Comparison of ENCODE assay signal across 12 cellular contexts in genomic region chr22:30270841-30271240, GRCh38. TPM values are rescaled to one million over a fixed set of nuclear protein-coding genes. Genes with fewer than 3 reads are reported as not detected.
DNase-seq lines count a peak whose midpoint lies in the region; ATAC-seq and TF ChIP-seq lines count a peak whose summit lies in the region.
"Had no signal": no experiment of that assay in that cellular context is flagged by ENCODE, and none has a peak within 500 bp of the region (broad histone marks: within the 10 kb centered on the region; RNA-seq: fewer than 3 reads in every experiment).

No MANE protein-coding gene starts in this region.

- no peaks in the 10 kb centered on the region for H3K27me3 ChIP-seq in upper lobe of right lung

- peaks cover 72% of the 10 kb centered on the region for H3K36me3 Mint-ChIP-seq in T-helper 2 cell treated with Interferon-gamma antibody and Interleukin-4, amounts not matched to agents 5 μg/mL and 100 μg/mL, for 36 hours (ENCODE audit: low read depth)

- H3K4me3 Mint-ChIP-seq in T-helper 2 cell treated with Interferon-gamma antibody and Interleukin-4, amounts not matched to agents 5 μg/mL and 100 μg/mL, for 36 hours = no peak overlapping the region

- H3K4me1 ChIP-seq in upper lobe of right lung = no peaks in the 10 kb centered on the region

- H3K9me3 ChIP-seq in upper lobe of right lung = no peaks in the 10 kb centered on the region

- H3K27ac Mint-ChIP-seq in T-helper 2 cell treated with Interferon-gamma antibody and Interleukin-4, amounts not matched to agents 5 μg/mL and 100 μg/mL, for 36 hours = peak overlapping the region; percentile 52

- ATAC-seq in upper lobe of right lung (peak; percentile 77), GM21360 (IDR thresholded peaks at IDR 0.05; ENCODE audit: unreplicated experiment) (no peak)

- no peaks in the 10 kb centered on the region for H3K27me3 Mint-ChIP-seq in T-helper 2 cell treated with Interferon-gamma antibody and Interleukin-4, amounts not matched to agents 5 μg/mL and 100 μg/mL, for 36 hours (ENCODE audit: low read depth)

- peaks cover 59% of the 10 kb centered on the region for H3K4me1 Mint-ChIP-seq in T-helper 2 cell treated with Interferon-gamma antibody and Interleukin-4, amounts not matched to agents 5 μg/mL and 100 μg/mL, for 36 hours (ENCODE audit: low read depth)

- H3K36me3 ChIP-seq in upper lobe of right lung = no peaks in the 10 kb centered on the region

- H3K4me3 ChIP-seq in upper lobe of right lung = no peak overlapping the region

- no peak overlapping the region for H3K27ac ChIP-seq in upper lobe of right lung

- no peak for DNase-seq in T-helper 2 cell treated with Interferon-gamma antibody and Interleukin-4, amounts not matched to agents 5 μg/mL and 100 μg/mL, for 36 hours (ENCODE audit: low spot score)
- DNase-seq in T-helper 2 cell (no peak), dermis microvascular lymphatic vessel endothelial cell (ENCODE audit: low read depth in 2 of 2) (peak; percentile 82 to 85), lung microvascular endothelial cell (ENCODE audit: low read depth in 2 of 2) (peak; percentile 92 to 93), upper lobe of right lung (peak; percentile 90), amniotic stem cell (lab: John Stamatoyannopoulos, UW) (no peak)
- no peak for DNase-seq in activated naive CD4-positive, alpha-beta T cell treated with anti-CD3 and anti-CD28 coated beads, Interleukin-2, amount 50 U/mL, for 16 hours
- DNase-seq: activated effector memory CD4-positive, alpha-beta T cell treated with Interleukin-2 at 50 U/mL for 16 hours; NCI-H2029; T-helper 1 cell had no signal

- no peak for TF ChIP-seq CTCF in upper lobe of right lung (IDR thresholded peaks at IDR 0.05)

- H3K9me3 Mint-ChIP-seq in T-helper 2 cell treated with Interferon-gamma antibody and Interleukin-4, amounts not matched to agents 5 μg/mL and 100 μg/mL, for 36 hours = no peaks in the 10 kb centered on the region

- intact Hi-C loops in upper lobe of right lung (cut with DNase I) = no loop called here

RNA-seq across cellular contexts. Expression of gene OSM, which starts 4.2 kb away (rescaled TPM):
- total RNA-seq in dermis microvascular lymphatic vessel endothelial cell = not detected in 2 replicates
- total RNA-seq in lung microvascular endothelial cell = not detected in 2 replicates
- total RNA-seq in upper lobe of right lung = 1.6 TPM
- total RNA-seq: myocyte had no signal

RNA-seq across cellular contexts. Expression of gene CASTOR1, which starts 18.5 kb away (rescaled TPM):
- total RNA-seq in dermis microvascular lymphatic vessel endothelial cell = 5.5 and 8.2 TPM in 2 replicates
- 5.0 and 6.5 TPM in 2 replicates for total RNA-seq in lung microvascular endothelial cell
- 15.9 TPM for total RNA-seq in upper lobe of right lung

RNA-seq across cellular contexts. Expression of gene LIF, which starts 24.3 kb away (rescaled TPM):
- total RNA-seq in dermis microvascular lymphatic vessel endothelial cell (0.25 and 0.26 TPM in 2 replicates), lung microvascular endothelial cell (0.20 and 0.22 TPM in 2 replicates), upper lobe of right lung (6.9 TPM)

RNA-seq across cellular contexts. Expression of gene TBC1D10A, which starts 55.9 kb away (rescaled TPM):
- total RNA-seq in dermis microvascular lymphatic vessel endothelial cell (6.0 and 10.2 TPM in 2 replicates), lung microvascular endothelial cell (5.9 and 8.9 TPM in 2 replicates), upper lobe of right lung (29.6 TPM)

Comparison
In these comparisons a context has a peak if more than half of its experiments do, and no peak if none do; other contexts are left out.
1. DNase-seq: peak in dermis microvascular lymphatic vessel endothelial cell (2 of 2), lung microvascular endothelial cell (2 of 2) and upper lobe of right lung (single experiment); none in T-helper 2 cell treated with Interferon-gamma antibody and Interleukin-4, amounts not matched to agents 5 μg/mL and 100 μg/mL, for 36 hours (single experiment), T-helper 2 cell (0 of 5), amniotic stem cell (single experiment) and activated naive CD4-positive, alpha-beta T cell treated with anti-CD3 and anti-CD28 coated beads, Interleukin-2, amount 50 U/mL, for 16 hours (single experiment).